ENCODE assay signal across 9 cellular contexts in genomic region chr22:30602049-30602448, GRCh38. TPM values are rescaled to one million over a fixed set of nuclear protein-coding genes. Genes with fewer than 3 reads are reported as not detected.
DNase-seq lines count a peak whose midpoint lies in the region; ATAC-seq and TF ChIP-seq lines count a peak whose summit lies in the region.
"Had no signal": no experiment of that assay in that cellular context is flagged by ENCODE, and none has a peak within 500 bp of the region (broad histone marks: within the 10 kb centered on the region; RNA-seq: fewer than 3 reads in every experiment).

No MANE protein-coding gene starts in this region.

- CTCF ChIA-PET in AG04449 (lab: Yijun Ruan, JAX) (interaction anchor here (0.7 to 1.1 kb wide), 5 partner anchors 9 to 207 kb away, joined by 3 to 7 read pairs (median 3); partner anchors contain the start of gene PES1), Panc1 (lab: Charles Lee) (interaction anchor here (0.5 to 1.0 kb wide), 8 partner anchors 9 to 213 kb away, joined by 3 to 9 read pairs (median 6); no protein-coding TSS in a partner anchor)

- 26 to 62% methylated on average over 3 of the region's 3 CpGs for WGBS in sigmoid colon, 2 donors

- in situ Hi-C loops in Panc1 (cut with HindIII; ENCODE audit: low pct_unique_long_range_greater_than_20kb, low sequenced_read_pairs) = no loop called here

- TF ChIP-seq CTCF in AG04449 (IDR thresholded peaks at IDR 0.05; ENCODE audit: insufficient read depth, low read length, missing control alignments) = peak; percentile 31
- peak; percentile 47; the same call in 1 of the 2 replicates for TF ChIP-seq CTCF in GM12875 (IDR thresholded peaks at IDR 0.05; ENCODE audit: borderline replicate concordance, insufficient read depth, low read depth, low read length)
- peak; percentile 67 for TF ChIP-seq CTCF in Panc1 (IDR thresholded peaks at IDR 0.05)
- TF ChIP-seq CTCF in sigmoid colon (IDR thresholded peaks at IDR 0.05) = no peak

- H3K27me3 ChIP-seq in Panc1 (ENCODE audit: control insufficient read depth, insufficient read depth, low read length) (no peaks in the 10 kb centered on the region), sigmoid colon (no peaks in the 10 kb centered on the region)

- DNase-seq in AG04449 (ENCODE audit: low read depth, low spot score) (no peak), Panc1 (ENCODE audit: low read depth, low spot score) (no peak), erythroblast (lab: John Stamatoyannopoulos, UW) (peak; percentile 57 to 61), sigmoid colon (no peak)
- DNase-seq: activated B cell treated with CpG ODN at 0.5 μM for 24 hours had no signal

- TF ChIP-seq EP300 in sigmoid colon (IDR thresholded peaks at IDR 0.05) = no peak

- H3K27ac ChIP-seq in Panc1 (ENCODE audit: low read length) (no peak overlapping the region), sigmoid colon (no peak overlapping the region)

- TF ChIP-seq POLR2A in erythroblast (IDR thresholded peaks at IDR 0.05; ENCODE audit: low read length) (no peak), sigmoid colon (IDR thresholded peaks at IDR 0.05) (no peak)

- intact Hi-C loops in Panc1 (cut with micrococcal nuclease; ENCODE audit: unreplicated experiment) (no loop called here), sigmoid colon (cut with DNase I) (loop anchor here (10.0 kb wide), 1 partner anchor 177 kb away; the partner anchor contains the start of gene MTFP1)

- H3K9me3 ChIP-seq in Panc1 (ENCODE audit: control insufficient read depth, insufficient read depth, low read depth, low read length) (no peaks in the 10 kb centered on the region), sigmoid colon (no peaks in the 10 kb centered on the region)

- H3K36me3 ChIP-seq in Panc1 (ENCODE audit: control insufficient read depth, insufficient read depth, low read length) = no peaks in the 10 kb centered on the region
- no peaks in the 10 kb centered on the region for H3K36me3 ChIP-seq in sigmoid colon

- ATAC-seq in Panc1 (no peak), GM19395 (IDR thresholded peaks at IDR 0.05; ENCODE audit: unreplicated experiment) (no peak), GM21737 (IDR thresholded peaks at IDR 0.05; ENCODE audit: unreplicated experiment) (no peak), HG03565 (IDR thresholded peaks at IDR 0.05; ENCODE audit: unreplicated experiment) (no peak)

- POLR2A ChIA-PET in AG04449 (lab: Yijun Ruan, JAX) = no interaction called here
- POLR2A ChIA-PET in Panc1 (lab: Charles Lee) = interaction anchor here (0.7 kb wide), 1 partner anchor 124 kb away, joined by 3 read pairs; no protein-coding TSS in a partner anchor

- no TSS peak for BruUV-seq in Panc1 (replicated peaks; lab: Mats Ljungman, UMichigan)

- H3K4me1 ChIP-seq in Panc1 (ENCODE audit: control insufficient read depth, insufficient read depth, low read length) (no peaks in the 10 kb centered on the region), sigmoid colon (peaks cover 0 to 17% (median 12%) of the 10 kb centered on the region in 4 donors)

- H3K4me3 ChIP-seq in AG04449 (ENCODE audit: low read depth, low read length) (no peak overlapping the region), GM12875 (ENCODE audit: low read depth, low read length) (no peak overlapping the region), Panc1 (ENCODE audit: low read depth in 2 of 2, low read length in 2 of 2) (no peak overlapping the region), sigmoid colon (no peak overlapping the region)

RNA-seq across cellular contexts. Expression of gene TCN2, which starts 4.9 kb away (rescaled TPM):
- total RNA-seq in Panc1 (2021; ENCODE audit: unreplicated experiment) (2.4 TPM), sigmoid colon (10 to 100 TPM; 23.5 to 45.7 (median 25.5) TPM)
- polyA plus RNA-seq in Panc1 (2012; ENCODE audit: insufficient read length) = 1.9 TPM
- 10 to 100 TPM in 2 of 3 donors, 1 to 10 TPM in 1; 8.4 to 28.7 (median 17.1) TPM for polyA plus RNA-seq in sigmoid colon
- total RNA-seq: activated B cell treated with CpG ODN at 0.5 μM for 24 hours had no signal

RNA-seq across cellular contexts. Expression of gene PES1, which starts 10.3 kb away (rescaled TPM):
- total RNA-seq in Panc1 (2021; ENCODE audit: unreplicated experiment) (111 TPM), sigmoid colon (10 to 100 TPM; 33.2 to 48.1 (median 43.1) TPM)
- polyA plus RNA-seq in Panc1 (2012; ENCODE audit: insufficient read length) = 107 TPM
- polyA plus RNA-seq in sigmoid colon = 10 to 100 TPM; 25.0 to 64.8 (median 33.0) TPM

RNA-seq across cellular contexts. Expression of gene GAL3ST1, which starts 27.6 kb away (rescaled TPM):
- total RNA-seq in Panc1 (2021; ENCODE audit: unreplicated experiment) (1.1 TPM), sigmoid colon (1 to 10 TPM in 2 of 4 donors, under 1 TPM in 2; 0.68 to 2.8 (median 1.5) TPM)
- 2.7 TPM for polyA plus RNA-seq in Panc1 (2012; ENCODE audit: insufficient read length)
- polyA plus RNA-seq in sigmoid colon = 10 to 100 TPM in 1 of 3 donors, 1 to 10 TPM in 2; 3.6 to 10.2 (median 5.8) TPM
- total RNA-seq: activated B cell treated with CpG ODN at 0.5 μM for 24 hours had no signal

RNA-seq across cellular contexts. Expression of gene SLC35E4, which starts 33.5 kb away (rescaled TPM):
- total RNA-seq in Panc1 (2021; ENCODE audit: unreplicated experiment) (5.5 TPM), sigmoid colon (1 to 10 TPM; 5.0 to 7.7 (median 6.4) TPM)
- polyA plus RNA-seq in Panc1 (2012; ENCODE audit: insufficient read length) = 6.9 TPM
- polyA plus RNA-seq in sigmoid colon = 1 to 10 TPM; 1.2 to 4.0 (median 2.1) TPM

RNA-seq across cellular contexts. Expression of gene SEC14L6, which starts 55.5 kb away (rescaled TPM):
- not detected for total RNA-seq in Panc1 (2021; ENCODE audit: unreplicated experiment)
- not detected for polyA plus RNA-seq in Panc1 (2012; ENCODE audit: insufficient read length)
- 1 to 10 TPM in 1 of 4 donors, under 1 TPM in 2, not detected in 1; 0.41 to 4.3 (median 0.83) TPM for total RNA-seq in sigmoid colon
- polyA plus RNA-seq in sigmoid colon = under 1 TPM in 1 of 3 donors, not detected in 2; 0.10 TPM
- total RNA-seq: activated B cell treated with CpG ODN at 0.5 μM for 24 hours had no signal

Comparison
In these comparisons a context has a peak if more than half of its experiments do, and no peak if none do; other contexts are left out.
1. DNase-seq: peak in erythroblast (2 of 2); none in AG04449 (single experiment), Panc1 (single experiment) and sigmoid colon (single experiment).
2. CTCF ChIP-seq: peak in AG04449 (single experiment), GM12875 (single experiment) and Panc1 (single experiment); none in sigmoid colon (0 of 4).